Comparison of ENCODE assay signal across 19 cellular contexts in genomic region chr15:41042851-41043250, GRCh38.
A peak's percentile ranks its signal among the peaks of the same experiment; 100 is the strongest.
DNase-seq lines count a peak whose midpoint lies in the region; ATAC-seq and TF ChIP-seq lines count a peak whose summit lies in the region.
"Had no signal": no experiment of that assay in that cellular context is flagged by ENCODE, and none has a peak within 500 bp of the region (broad histone marks: within the 10 kb centered on the region; RNA-seq: fewer than 3 reads in every experiment).

No MANE protein-coding gene starts in this region.

- H3K27me3 ChIP-seq in ACC112 (ENCODE audit: insufficient read depth, low read length): no peaks in the 10 kb centered on the region
- no peaks in the 10 kb centered on the region for H3K27me3 ChIP-seq in smooth muscle cell (ENCODE audit: low read depth)
- H3K27me3 ChIP-seq in sigmoid colon: no peaks in the 10 kb centered on the region
- H3K27me3 ChIP-seq: BE2C, SJCRH30 had no signal

- TF ChIP-seq EP300 in sigmoid colon (IDR thresholded peaks at IDR 0.05): no peak

- no peaks in the 10 kb centered on the region for H3K79me2 ChIP-seq in ACC112 (ENCODE audit: control insufficient read depth, insufficient read depth, low read length, unreplicated experiment)
- H3K79me2 ChIP-seq in smooth muscle cell (ENCODE audit: low read depth): no peaks in the 10 kb centered on the region

- 77% methylated on average over 5 of the region's 5 CpGs for WGBS in smooth muscle cell (ENCODE audit: low lambda C conversion rate)
- WGBS in sigmoid colon, 2 donors: 52 to 69% methylated on average over 5 of the region's 5 CpGs

- H4K20me1 ChIP-seq in smooth muscle cell (ENCODE audit: low read depth): peaks cover 9% of the 10 kb centered on the region

- H3K4me1 ChIP-seq in ACC112 (ENCODE audit: control insufficient read depth, insufficient read depth, low read length, unreplicated experiment) (peaks cover 11% of the 10 kb centered on the region), smooth muscle cell (ENCODE audit: low read depth) (no peaks in the 10 kb centered on the region), sigmoid colon (no peaks in the 10 kb centered on the region)
- H3K4me1 ChIP-seq: BE2C, SJCRH30 had no signal

- intact Hi-C loops in sigmoid colon (cut with DNase I): no loop called here

- TF ChIP-seq CTCF in fibroblast of villous mesenchyme (IDR thresholded peaks at IDR 0.05; ENCODE audit: insufficient read depth, low read depth, low read length) (no peak), smooth muscle cell (IDR thresholded peaks at IDR 0.05; ENCODE audit: borderline replicate concordance, insufficient read depth, poor library complexity, severe bottlenecking) (no peak), sigmoid colon (IDR thresholded peaks at IDR 0.05) (no peak)

- no peaks in the 10 kb centered on the region for H3F3A ChIP-seq in smooth muscle cell (ENCODE audit: low read depth)

- ATAC-seq in HG03521 (IDR thresholded peaks at IDR 0.05; ENCODE audit: unreplicated experiment): no peak

- no peak overlapping the region for H3K4me3 ChIP-seq in ACC112 (ENCODE audit: low read depth, low read length)
- peak overlapping the region; percentile 64 for H3K4me3 ChIP-seq in SK-N-MC
- no peak overlapping the region for H3K4me3 ChIP-seq in fibroblast of villous mesenchyme (ENCODE audit: low read depth, low read length)
- H3K4me3 ChIP-seq in smooth muscle cell: no peak overlapping the region
- H3K4me3 ChIP-seq in sigmoid colon: no peak overlapping the region
- H3K4me3 ChIP-seq: SJCRH30 had no signal

- no peaks in the 10 kb centered on the region for H3K9me3 ChIP-seq in SK-N-MC (ENCODE audit: low read depth, low read length)
- H3K9me3 ChIP-seq in smooth muscle cell (replicated peaks; ENCODE audit: low read depth): no peaks in the 10 kb centered on the region
- H3K9me3 ChIP-seq in sigmoid colon: no peaks in the 10 kb centered on the region
- H3K9me3 ChIP-seq: BE2C, SJCRH30 had no signal

- no peak overlapping the region for H3K4me2 ChIP-seq in smooth muscle cell

- H2AFZ ChIP-seq in ACC112 (ENCODE audit: low read length, unreplicated experiment): no peak overlapping the region
- no peak overlapping the region for H2AFZ ChIP-seq in smooth muscle cell (ENCODE audit: low read depth)

- TF ChIP-seq POLR2A in sigmoid colon (IDR thresholded peaks at IDR 0.05): no peak

- peak; percentile 51 for DNase-seq in SK-N-MC (ENCODE audit: low read depth, low spot score)
- DNase-seq in fibroblast of villous mesenchyme (ENCODE audit: low read depth): peak; percentile 72
- DNase-seq in smooth muscle cell (lab: John Stamatoyannopoulos, UW; ENCODE audit: unreplicated experiment): no peak
- DNase-seq in COLO668 (lab: John Stamatoyannopoulos, UW; ENCODE audit: unreplicated experiment): no peak
- no peak for DNase-seq in sigmoid colon
- DNase-seq: BE2C; CD4-positive, CD25-positive, alpha-beta regulatory T cell; COR-L47; DMS79 treated with DMSO at 0.1 percent for 48 hours; H7; Karpas-422; NCI-H1694 treated with DMSO at 0.1 percent for 48 hours; NCI-H2081 treated with DMSO at 0.1 percent for 48 hours; NCI-H2171 treated with DMSO at 0.1 percent for 48 hours; NCI-H446; OCI-M1; SJCRH30 had no signal

- H3K36me3 ChIP-seq in ACC112 (ENCODE audit: insufficient read depth, low read length) (peaks cover 8% of the 10 kb centered on the region; the same call in 1 of the 2 replicates), SK-N-MC (ENCODE audit: insufficient read depth, low read length) (peaks cover 66% of the 10 kb centered on the region), smooth muscle cell (ENCODE audit: low read depth) (peaks cover 13% of the 10 kb centered on the region), sigmoid colon (peaks cover 7 to 72% (median 25%) of the 10 kb centered on the region in 4 donors)

- H3K27ac ChIP-seq in ACC112 (ENCODE audit: low read depth, low read length) (peak overlapping the region; percentile 45; the same call in 1 of the 2 replicates), SK-N-MC (peak overlapping the region; percentile 95), smooth muscle cell (ENCODE audit: low read depth) (peak overlapping the region; percentile 10), sigmoid colon (no peak overlapping the region)
- H3K27ac ChIP-seq: SJCRH30 had no signal

- peak overlapping the region; percentile 29 for H3K9ac ChIP-seq in SK-N-MC (ENCODE audit: insufficient read length)
- H3K9ac ChIP-seq in smooth muscle cell (ENCODE audit: low read depth): no peak overlapping the region

Comparison
In these comparisons a context has a peak if more than half of its experiments do, and no peak if none do; other contexts are left out.
1. H3K27ac ChIP-seq: peak in ACC112 (single experiment), SK-N-MC (single experiment) and smooth muscle cell (single experiment); none in sigmoid colon (0 of 4).
2. DNase-seq: peak in SK-N-MC (single experiment) and fibroblast of villous mesenchyme (single experiment); none in smooth muscle cell (single experiment), COLO668 (single experiment) and sigmoid colon (single experiment).